In genomic region chr6:73461537-73462350, GRCh38 we compare ENCODE assay signal across 1 cellular context.
A peak's percentile ranks its signal among the peaks of the same experiment; 100 is the strongest.
TF ChIP-seq lines count a peak whose summit lies in the region.

TSS of gene MTO1 (plus strand) at chr6:73461737. CDS start at chr6:73461855, 118 bp downstream.

TF ChIP-seq in HepG2, 621 proteins besides CTCF, POLR2A, EP300 and RAD21 (continued from another document and continues in another):
- TF ChIP-seq AKNA (CRISPR knock-in tag; IDR thresholded peaks at IDR 0.05; ENCODE audit: borderline replicate concordance): no peak
- 0 out of 2 replicates have a peak, but pooled peaks have one; percentile 27 for TF ChIP-seq KDM3A (CRISPR knock-in tag; IDR thresholded peaks at IDR 0.05; ENCODE audit: low read depth)
- TF ChIP-seq YEATS2 (CRISPR knock-in tag; IDR thresholded peaks at IDR 0.05; ENCODE audit: borderline replicate concordance): peak; percentile 83
- TF ChIP-seq HOXA5 (CRISPR knock-in tag; IDR thresholded peaks at IDR 0.05): no peak
- no peak for TF ChIP-seq TFAP4 (IDR thresholded peaks at IDR 0.05; ENCODE audit: borderline replicate concordance, low read depth)
- no peak for TF ChIP-seq SYNCRIP (IDR thresholded peaks at IDR 0.05; ENCODE audit: insufficient read depth, low read depth, low read length)
- 0 out of 2 replicates have a peak, but pooled peaks have one; percentile 59 for TF ChIP-seq ZNF788 (CRISPR knock-in tag; IDR thresholded peaks at IDR 0.05; ENCODE audit: borderline replicate concordance)
- TF ChIP-seq ZBTB1 (CRISPR knock-in tag; IDR thresholded peaks at IDR 0.05; ENCODE audit: borderline replicate concordance): no peak
- TF ChIP-seq ZFP36L1 (CRISPR knock-in tag; IDR thresholded peaks at IDR 0.05): no peak
- peak; percentile 94 for TF ChIP-seq KAT8 (CRISPR knock-in tag; IDR thresholded peaks at IDR 0.05)
- TF ChIP-seq ZEB1 (IDR thresholded peaks at IDR 0.05; ENCODE audit: insufficient replicate concordance, low read depth): no peak
- 0 out of 2 replicates have a peak, but pooled peaks have one; percentile 40 for TF ChIP-seq ZNF414 (CRISPR knock-in tag; IDR thresholded peaks at IDR 0.05)
- TF ChIP-seq ZNF362 (CRISPR knock-in tag; IDR thresholded peaks at IDR 0.05; ENCODE audit: borderline replicate concordance): 0 out of 2 replicates have a peak, but pooled peaks have one; percentile 44
- TF ChIP-seq ARNT (IDR thresholded peaks at IDR 0.05): no peak
- TF ChIP-seq ZNF225 (CRISPR knock-in tag; IDR thresholded peaks at IDR 0.05): peak; percentile 50; the same call in 1 of the 2 replicates
- TF ChIP-seq MTA1 (CRISPR knock-in tag; IDR thresholded peaks at IDR 0.05; ENCODE audit: borderline replicate concordance): 0 out of 2 replicates have a peak, but pooled peaks have one; percentile 75
- TF ChIP-seq HMGXB4 (CRISPR knock-in tag; IDR thresholded peaks at IDR 0.05; ENCODE audit: borderline replicate concordance in 1 of 2, low read depth in 1 of 2): peak; percentile 74 to 91
- peak; percentile 73; the same call in 1 of the 2 replicates for TF ChIP-seq ZNF558 (CRISPR knock-in tag; IDR thresholded peaks at IDR 0.05; ENCODE audit: borderline replicate concordance)
- TF ChIP-seq FIP1L1 (IDR thresholded peaks at IDR 0.05; ENCODE audit: borderline replicate concordance, insufficient read depth, low read depth, low read length): no peak
- TF ChIP-seq ADNP (CRISPR knock-in tag; IDR thresholded peaks at IDR 0.05): no peak
- TF ChIP-seq HDAC2 (CRISPR knock-in tag; IDR thresholded peaks at IDR 0.05): peak; percentile 66; the same call in 1 of the 2 replicates
- peak; percentile 97 for TF ChIP-seq YY1 (IDR thresholded peaks at IDR 0.05; ENCODE audit: insufficient read depth, insufficient replicate concordance, low read depth, low read length)
- no peak for TF ChIP-seq ZBTB26 (CRISPR knock-in tag; IDR thresholded peaks at IDR 0.05; ENCODE audit: borderline replicate concordance)
- TF ChIP-seq POLR2G (IDR thresholded peaks at IDR 0.05; ENCODE audit: low read depth, low read length): peak; percentile 85
- no peak for TF ChIP-seq TOPORS (CRISPR knock-in tag; IDR thresholded peaks at IDR 0.05)
- TF ChIP-seq GMEB2 (CRISPR knock-in tag; IDR thresholded peaks at IDR 0.05; ENCODE audit: low read depth): peak; percentile 96
- TF ChIP-seq ZBTB46 (CRISPR knock-in tag; IDR thresholded peaks at IDR 0.05; ENCODE audit: borderline replicate concordance): 0 out of 2 replicates have a peak, but pooled peaks have one; percentile 29
- no peak for TF ChIP-seq PCBP1 (IDR thresholded peaks at IDR 0.05; ENCODE audit: borderline replicate concordance, low read depth, low read length)
- TF ChIP-seq KAT7 (CRISPR knock-in tag; IDR thresholded peaks at IDR 0.05; ENCODE audit: borderline replicate concordance): peak; percentile 72
- no peak for TF ChIP-seq SRSF9 (IDR thresholded peaks at IDR 0.05; ENCODE audit: borderline replicate concordance, insufficient read depth, low read depth, low read length, poor library complexity, severe bottlenecking)
- no peak for TF ChIP-seq ARID2 (CRISPR knock-in tag; IDR thresholded peaks at IDR 0.05; ENCODE audit: borderline replicate concordance)
- peak; percentile 74 for TF ChIP-seq TGIF2 (CRISPR knock-in tag; IDR thresholded peaks at IDR 0.05)
- peak; percentile 81 for TF ChIP-seq THAP11 (CRISPR knock-in tag; IDR thresholded peaks at IDR 0.05)
- peak; percentile 48 for TF ChIP-seq RBM22 (optimal IDR thresholded peaks at IDR 0.05; ENCODE audit: low read length)
- TF ChIP-seq KLF16 (CRISPR knock-in tag; IDR thresholded peaks at IDR 0.05): 0 out of 4 replicates have a peak, but pooled peaks of 1 of the 2 experiments have one; percentile 35
- 0 out of 2 replicates have a peak, but pooled peaks have one; percentile 19 for TF ChIP-seq ATF3 (CRISPR knock-in tag; IDR thresholded peaks at IDR 0.05)
- TF ChIP-seq LBX2 (CRISPR knock-in tag; IDR thresholded peaks at IDR 0.05; ENCODE audit: borderline replicate concordance): 0 out of 2 replicates have a peak, but pooled peaks have one; percentile 49
- TF ChIP-seq ELF1 (CRISPR knock-in tag; IDR thresholded peaks at IDR 0.05): no peak
- peak; percentile 84 for TF ChIP-seq KMT2B (CRISPR knock-in tag; IDR thresholded peaks at IDR 0.05)
- TF ChIP-seq TBL1XR1 (IDR thresholded peaks at IDR 0.05; ENCODE audit: borderline replicate concordance, low read length, partially characterized antibody): no peak
- no peak for TF ChIP-seq ZNF337 (CRISPR knock-in tag; IDR thresholded peaks at IDR 0.05; ENCODE audit: borderline replicate concordance, low read depth)
- no peak for TF ChIP-seq FUBP1 (CRISPR knock-in tag; IDR thresholded peaks at IDR 0.05; ENCODE audit: borderline replicate concordance)
- no peak for TF ChIP-seq SNRNP70 (IDR thresholded peaks at IDR 0.05; ENCODE audit: low read depth, low read length)
- TF ChIP-seq ZNF709 (CRISPR knock-in tag; IDR thresholded peaks at IDR 0.05): 0 out of 2 replicates have a peak, but pooled peaks have one; percentile 8
- no peak for TF ChIP-seq TCF12 (IDR thresholded peaks at IDR 0.05)
- no peak for TF ChIP-seq TCF12 (CRISPR knock-in tag; IDR thresholded peaks at IDR 0.05)
- TF ChIP-seq CCDC6 (CRISPR knock-in tag; IDR thresholded peaks at IDR 0.05): peak; percentile 77
